ENCODE assay signal across 25 cellular contexts in genomic region chr4:123524958-123525628, GRCh38.
DNase-seq lines count a peak whose midpoint lies in the region; ATAC-seq, FAIRE-seq and TF ChIP-seq lines count a peak whose summit lies in the region.
"Had no signal": no experiment of that assay in that cellular context is flagged by ENCODE, and none has a peak within 500 bp of the region (broad histone marks: within the 10 kb centered on the region; RNA-seq: fewer than 3 reads in every experiment).

No MANE protein-coding gene starts in this region.

- FAIRE-seq in A549 (lab: Jason Lieb, UNC) = no peak
- peak; percentile 21 for FAIRE-seq in G401.6 (lab: Jason Lieb, UNC)
- FAIRE-seq: keratinocyte, RCC 7860 had no signal

- DNase-seq in A549 (ENCODE audit: low read depth in 1 of 2, low spot score in 1 of 2) (peak in 1 of 2 experiments; percentile 26), astrocyte of the hippocampus (ENCODE audit: low read depth, low spot score) (peak; percentile 11), lower lobe of right lung (no peak), NCI-H524 (lab: John Stamatoyannopoulos, UW) (no peak), coronary artery (ENCODE audit: low spot score) (no peak), esophagus squamous epithelium (lab: John Stamatoyannopoulos, UW) (no peak)
- DNase-seq: activated CD4-positive, alpha-beta T cell treated with anti-CD3 and anti-CD28 coated beads, Interleukin-2, amount 50 U/mL, for 4 hours; activated CD8-positive, alpha-beta memory T cell treated with anti-CD3 and anti-CD28 coated beads, Interleukin-2, amount 50 U/mL, for 48 hours; activated effector memory CD4-positive, alpha-beta T cell treated with Interleukin-2 at 50 U/mL for 16 hours; DMS 273 treated with DMSO at 0.1 percent for 48 hours; foreskin keratinocyte; H9; hippocampal formation; NCI-H2171; occipital lobe; stimulated activated CD4-positive, alpha-beta T cell treated with anti-CD3 and anti-CD28 coated beads, Interleukin-15, amount 100 ng/mL, for 24 hours; substantia nigra; T-helper 2 cell; WERI-Rb-1 had no signal

- CTCF ChIA-PET in A549 (lab: Yijun Ruan, JAX) = interaction anchor here (1.1 kb wide), 2 partner anchors 39 to 137 kb away, joined by 3 read pairs; no protein-coding TSS in a partner anchor

- ATAC-seq in A549 (peak in 1 of 2 experiments; percentile 56; a peak in 2 of 6 replicates), lower lobe of right lung (peak; percentile 84 to 95), HG03135 (IDR thresholded peaks at IDR 0.05; ENCODE audit: unreplicated experiment) (no peak)
- ATAC-seq: foreskin keratinocyte had no signal

- H3K27me3 ChIP-seq in lower lobe of right lung (ENCODE audit: low read depth) (no peaks in the 10 kb centered on the region), esophagus squamous epithelium (no peaks in the 10 kb centered on the region)
- H3K27me3 ChIP-seq: cardiac muscle cell, foreskin keratinocyte, right atrium auricular region had no signal

- H3K27ac ChIP-seq in A549 (no peak overlapping the region), lower lobe of right lung (no peak overlapping the region), coronary artery (no peak overlapping the region), esophagus squamous epithelium (no peak overlapping the region)
- H3K27ac ChIP-seq: cardiac muscle cell, foreskin keratinocyte, right atrium auricular region, WERI-Rb-1 had no signal

- POLR2A ChIA-PET in A549 (lab: Yijun Ruan, JAX) = no interaction called here

- no peak for TF ChIP-seq EP300 in A549 (IDR thresholded peaks at IDR 0.05)

- no peaks in the 10 kb centered on the region for H3K36me3 ChIP-seq in lower lobe of right lung
- no peaks in the 10 kb centered on the region for H3K36me3 ChIP-seq in esophagus squamous epithelium
- H3K36me3 ChIP-seq: cardiac muscle cell, right atrium auricular region, WERI-Rb-1 had no signal

- intact Hi-C loops in lower lobe of right lung (cut with DNase I) (no loop called here), esophagus squamous epithelium (cut with DNase I) (no loop called here)

- 0 out of 3 replicates have a peak overlapping the region, but pooled peaks have one; percentile 7 for H3K4me2 ChIP-seq in A549

- 79% methylated on average over 5 of the region's 5 CpGs for WGBS in A549 (ENCODE audit: missing lambda C conversion rate)
- WGBS in esophagus squamous epithelium, 2 donors = 87 to 91% methylated on average over 5 of the region's 5 CpGs

- H3K4me1 ChIP-seq in A549 (no peaks in the 10 kb centered on the region), lower lobe of right lung (no peaks in the 10 kb centered on the region), esophagus squamous epithelium (peaks cover 0 to 25% (median 0%) of the 10 kb centered on the region in 3 donors)
- H3K4me1 ChIP-seq: right atrium auricular region had no signal

- TF ChIP-seq POLR2A in A549 (IDR thresholded peaks at IDR 0.05; ENCODE audit: low read length) (no peak), esophagus squamous epithelium (IDR thresholded peaks at IDR 0.05) (no peak)

- TF ChIP-seq CTCF in A549 (IDR thresholded peaks at IDR 0.05) = no peak
- TF ChIP-seq CTCF in lower lobe of right lung (IDR thresholded peaks at IDR 0.05) = no peak
- TF ChIP-seq CTCF in coronary artery (IDR thresholded peaks at IDR 0.05) = no peak
- no peak for TF ChIP-seq CTCF in esophagus squamous epithelium (IDR thresholded peaks at IDR 0.05)

- no peak for TF ChIP-seq RAD21 in A549 (conservative IDR thresholded peaks at IDR 0.05 in 1 of 2, IDR thresholded peaks at IDR 0.05 in 1 of 2)

- no peaks in the 10 kb centered on the region for H3K9me3 ChIP-seq in A549
- H3K9me3 ChIP-seq in lower lobe of right lung = no peaks in the 10 kb centered on the region
- H3K9me3 ChIP-seq in esophagus squamous epithelium = no peaks in the 10 kb centered on the region
- H3K9me3 ChIP-seq: right atrium auricular region had no signal

- H3K4me3 ChIP-seq in A549 (no peak overlapping the region), lower lobe of right lung (no peak overlapping the region), coronary artery (no peak overlapping the region), esophagus squamous epithelium (no peak overlapping the region)
- H3K4me3 ChIP-seq: cardiac muscle cell, right atrium auricular region had no signal

TF ChIP-seq in A549, 52 proteins besides CTCF, POLR2A, EP300 and RAD21:
- TF ChIP-seq ZC3H11A (IDR thresholded peaks at IDR 0.05) (no peak), MAFK (IDR thresholded peaks at IDR 0.05; ENCODE audit: partially characterized antibody) (peak; percentile 71)
TF ChIP-seq in A549: peak in this region for 1.
